In the genomic region with DNA sequence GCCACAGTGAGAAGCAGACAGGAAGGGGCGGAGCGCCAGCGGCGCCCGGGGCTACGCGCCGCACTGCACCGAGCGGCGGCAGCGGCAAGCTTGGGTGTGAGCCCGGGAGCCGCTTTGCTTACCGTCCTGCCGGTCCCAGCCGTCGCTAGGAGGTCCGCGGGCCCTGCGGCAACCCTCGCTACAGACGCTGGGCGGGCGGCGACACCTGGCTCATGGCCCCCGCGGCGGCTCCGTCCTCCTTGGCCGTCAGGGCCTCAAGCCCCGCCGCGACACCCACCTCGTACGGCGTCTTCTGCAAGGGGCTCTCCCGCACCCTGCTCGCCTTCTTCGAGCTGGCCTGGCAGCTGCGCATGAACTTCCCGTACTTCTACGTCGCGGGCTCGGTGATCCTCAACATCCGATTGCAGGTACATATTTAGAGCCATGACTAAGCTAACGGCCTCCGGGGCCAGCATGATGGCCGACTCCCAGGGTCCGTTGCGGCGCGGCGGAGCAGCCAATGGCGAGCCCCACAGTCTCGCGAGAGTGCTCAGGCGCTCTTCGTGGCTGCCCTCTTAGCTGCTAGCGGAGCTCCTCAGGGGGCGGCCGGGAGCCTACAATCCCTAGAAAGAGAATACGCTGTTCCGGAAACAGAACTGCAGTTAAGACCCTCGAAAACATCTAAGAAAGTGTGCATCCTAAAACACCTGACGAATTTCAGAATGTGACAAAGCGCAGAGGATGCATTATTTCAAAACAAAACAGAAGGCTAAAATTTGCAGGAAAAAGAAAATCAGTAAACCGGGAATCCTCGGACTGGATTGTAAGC, we compare ENCODE assay signal across 1 cellular context.
TF ChIP-seq lines count a peak whose summit lies in the region.

A gene (plus strand): TSS at position 50 of the 808 bp plus-strand sequence. CDS start 163 bp downstream, at position 213.

TF ChIP-seq in HepG2, 621 proteins besides CTCF, POLR2A, EP300 and RAD21 (continued from another document and continues in another):
- TF ChIP-seq, protein P1, sequence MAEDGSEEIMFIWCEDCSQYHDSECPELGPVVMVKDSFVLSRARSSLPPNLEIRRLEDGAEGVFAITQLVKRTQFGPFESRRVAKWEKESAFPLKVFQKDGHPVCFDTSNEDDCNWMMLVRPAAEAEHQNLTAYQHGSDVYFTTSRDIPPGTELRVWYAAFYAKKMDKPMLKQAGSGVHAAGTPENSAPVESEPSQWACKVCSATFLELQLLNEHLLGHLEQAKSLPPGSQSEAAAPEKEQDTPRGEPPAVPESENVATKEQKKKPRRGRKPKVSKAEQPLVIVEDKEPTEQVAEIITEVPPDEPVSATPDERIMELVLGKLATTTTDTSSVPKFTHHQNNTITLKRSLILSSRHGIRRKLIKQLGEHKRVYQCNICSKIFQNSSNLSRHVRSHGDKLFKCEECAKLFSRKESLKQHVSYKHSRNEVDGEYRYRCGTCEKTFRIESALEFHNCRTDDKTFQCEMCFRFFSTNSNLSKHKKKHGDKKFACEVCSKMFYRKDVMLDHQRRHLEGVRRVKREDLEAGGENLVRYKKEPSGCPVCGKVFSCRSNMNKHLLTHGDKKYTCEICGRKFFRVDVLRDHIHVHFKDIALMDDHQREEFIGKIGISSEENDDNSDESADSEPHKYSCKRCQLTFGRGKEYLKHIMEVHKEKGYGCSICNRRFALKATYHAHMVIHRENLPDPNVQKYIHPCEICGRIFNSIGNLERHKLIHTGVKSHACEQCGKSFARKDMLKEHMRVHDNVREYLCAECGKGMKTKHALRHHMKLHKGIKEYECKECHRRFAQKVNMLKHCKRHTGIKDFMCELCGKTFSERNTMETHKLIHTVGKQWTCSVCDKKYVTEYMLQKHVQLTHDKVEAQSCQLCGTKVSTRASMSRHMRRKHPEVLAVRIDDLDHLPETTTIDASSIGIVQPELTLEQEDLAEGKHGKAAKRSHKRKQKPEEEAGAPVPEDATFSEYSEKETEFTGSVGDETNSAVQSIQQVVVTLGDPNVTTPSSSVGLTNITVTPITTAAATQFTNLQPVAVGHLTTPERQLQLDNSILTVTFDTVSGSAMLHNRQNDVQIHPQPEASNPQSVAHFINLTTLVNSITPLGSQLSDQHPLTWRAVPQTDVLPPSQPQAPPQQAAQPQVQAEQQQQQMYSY (CRISPR knock-in tag; IDR thresholded peaks at IDR 0.05), result no peak
- TF ChIP-seq ZFP36L2 (CRISPR knock-in tag; IDR thresholded peaks at IDR 0.05) (no peak; the same call in 1 of the 2 replicates), TCF12 (IDR thresholded peaks at IDR 0.05) (no peak), TCF12 (CRISPR knock-in tag; IDR thresholded peaks at IDR 0.05) (peak; percentile 46; the same call in 1 of the 2 replicates), TRIM24 (CRISPR knock-in tag; IDR thresholded peaks at IDR 0.05) (no peak), ELF1 (CRISPR knock-in tag; IDR thresholded peaks at IDR 0.05) (no peak), ETV5 (CRISPR knock-in tag; IDR thresholded peaks at IDR 0.05; ENCODE audit: borderline replicate concordance) (no peak; the same call in 1 of the 2 replicates), YEATS2 (CRISPR knock-in tag; IDR thresholded peaks at IDR 0.05; ENCODE audit: borderline replicate concordance) (peak; percentile 96), ZNF224 (CRISPR knock-in tag; IDR thresholded peaks at IDR 0.05) (no peak; the same call in 1 of the 2 replicates), ZNF614 (CRISPR knock-in tag; IDR thresholded peaks at IDR 0.05; ENCODE audit: borderline replicate concordance) (no peak), YEATS4 (CRISPR knock-in tag; IDR thresholded peaks at IDR 0.05; ENCODE audit: borderline replicate concordance) (peak; percentile 89), TBP (CRISPR knock-in tag; IDR thresholded peaks at IDR 0.05) (no peak), ZNF7 (CRISPR knock-in tag; IDR thresholded peaks at IDR 0.05) (no peak; the same call in none of the 2 replicates), WIZ (CRISPR knock-in tag; IDR thresholded peaks at IDR 0.05) (no peak), ZFP36 (IDR thresholded peaks at IDR 0.05; ENCODE audit: borderline replicate concordance, low read depth, low read length, partially characterized antibody) (no peak), SIN3B (IDR thresholded peaks at IDR 0.05; ENCODE audit: low read length) (peak; percentile 31; the same call in 1 of the 2 replicates), CHCHD3 (CRISPR knock-in tag; IDR thresholded peaks at IDR 0.05) (peak; percentile 57; the same call in 1 of the 2 replicates), FOXO1 (CRISPR knock-in tag; IDR thresholded peaks at IDR 0.05) (peak; percentile 18; the same call in 1 of the 2 replicates), ZNF354B (CRISPR knock-in tag; IDR thresholded peaks at IDR 0.05) (no peak), FOXK2 (IDR thresholded peaks at IDR 0.05) (no peak), PHB2 (IDR thresholded peaks at IDR 0.05; ENCODE audit: partially characterized antibody) (no peak), U2AF2 (IDR thresholded peaks at IDR 0.05; ENCODE audit: low read depth, low read length) (no peak), POGZ (CRISPR knock-in tag; IDR thresholded peaks at IDR 0.05) (peak; percentile 97), JUND (CRISPR knock-in tag; IDR thresholded peaks at IDR 0.05) (no peak), KMT2B (CRISPR knock-in tag; IDR thresholded peaks at IDR 0.05) (peak; percentile 98), SNAI1 (CRISPR knock-in tag; IDR thresholded peaks at IDR 0.05; ENCODE audit: borderline replicate concordance) (0 out of 2 replicates have a peak, but pooled peaks have one; percentile 26), SSRP1 (CRISPR knock-in tag; IDR thresholded peaks at IDR 0.05) (no peak), TOPORS (CRISPR knock-in tag; IDR thresholded peaks at IDR 0.05) (no peak; the same call in 1 of the 2 replicates), MXI1 (IDR thresholded peaks at IDR 0.05; ENCODE audit: borderline replicate concordance, low read depth, low read length) (peak; percentile 74; the same call in 1 of the 3 replicates), NCOR1 (IDR thresholded peaks at IDR 0.05; ENCODE audit: borderline replicate concordance, low read length) (peak; percentile 34; the same call in 1 of the 2 replicates), AGO2 (optimal IDR thresholded peaks at IDR 0.05; ENCODE audit: low read depth, low read length) (peak; percentile 88), TBX2 (CRISPR knock-in tag; IDR thresholded peaks at IDR 0.05; ENCODE audit: borderline replicate concordance) (peak; percentile 90), FOXP1 (IDR thresholded peaks at IDR 0.05) (no peak), FOXP1 (CRISPR knock-in tag; IDR thresholded peaks at IDR 0.05) (no peak), SP2 (CRISPR knock-in tag; IDR thresholded peaks at IDR 0.05) (peak; percentile 21; the same call in 1 of the 2 replicates), ZFP1 (CRISPR knock-in tag; IDR thresholded peaks at IDR 0.05) (no peak), NCOA2 (CRISPR knock-in tag; IDR thresholded peaks at IDR 0.05) (peak; percentile 51; the same call in 1 of the 2 replicates), MIXL1 (CRISPR knock-in tag; IDR thresholded peaks at IDR 0.05) (no peak), HNRNPL (IDR thresholded peaks at IDR 0.05; ENCODE audit: low read depth, low read length) (no peak), TSC22D2 (CRISPR knock-in tag; IDR thresholded peaks at IDR 0.05; ENCODE audit: borderline replicate concordance) (peak; percentile 24; the same call in 1 of the 2 replicates), PRMT3 (CRISPR knock-in tag; IDR thresholded peaks at IDR 0.05; ENCODE audit: borderline replicate concordance, low read depth) (no peak), TBX3 (IDR thresholded peaks at IDR 0.05; ENCODE audit: borderline replicate concordance) (peak; percentile 48; the same call in 1 of the 2 replicates), GTF2F1 (IDR thresholded peaks at IDR 0.05; ENCODE audit: low read length) (0 out of 2 replicates have a peak, but pooled peaks have one; percentile 60), KDM2A (CRISPR knock-in tag; IDR thresholded peaks at IDR 0.05; ENCODE audit: borderline replicate concordance, low read depth) (peak; percentile 93)
- TF ChIP-seq, protein P2, sequence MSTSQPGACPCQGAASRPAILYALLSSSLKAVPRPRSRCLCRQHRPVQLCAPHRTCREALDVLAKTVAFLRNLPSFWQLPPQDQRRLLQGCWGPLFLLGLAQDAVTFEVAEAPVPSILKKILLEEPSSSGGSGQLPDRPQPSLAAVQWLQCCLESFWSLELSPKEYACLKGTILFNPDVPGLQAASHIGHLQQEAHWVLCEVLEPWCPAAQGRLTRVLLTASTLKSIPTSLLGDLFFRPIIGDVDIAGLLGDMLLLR (CRISPR knock-in tag; IDR thresholded peaks at IDR 0.05), result peak; percentile 69; the same call in 1 of the 2 replicates
- TF ChIP-seq, protein P3, sequence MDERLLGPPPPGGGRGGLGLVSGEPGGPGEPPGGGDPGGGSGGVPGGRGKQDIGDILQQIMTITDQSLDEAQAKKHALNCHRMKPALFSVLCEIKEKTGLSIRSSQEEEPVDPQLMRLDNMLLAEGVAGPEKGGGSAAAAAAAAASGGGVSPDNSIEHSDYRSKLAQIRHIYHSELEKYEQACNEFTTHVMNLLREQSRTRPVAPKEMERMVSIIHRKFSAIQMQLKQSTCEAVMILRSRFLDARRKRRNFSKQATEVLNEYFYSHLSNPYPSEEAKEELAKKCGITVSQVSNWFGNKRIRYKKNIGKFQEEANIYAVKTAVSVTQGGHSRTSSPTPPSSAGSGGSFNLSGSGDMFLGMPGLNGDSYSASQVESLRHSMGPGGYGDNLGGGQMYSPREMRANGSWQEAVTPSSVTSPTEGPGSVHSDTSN (CRISPR knock-in tag; IDR thresholded peaks at IDR 0.05), result no peak
- TF ChIP-seq, protein P4, sequence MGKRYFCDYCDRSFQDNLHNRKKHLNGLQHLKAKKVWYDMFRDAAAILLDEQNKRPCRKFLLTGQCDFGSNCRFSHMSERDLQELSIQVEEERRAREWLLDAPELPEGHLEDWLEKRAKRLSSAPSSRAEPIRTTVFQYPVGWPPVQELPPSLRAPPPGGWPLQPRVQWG (CRISPR knock-in tag; IDR thresholded peaks at IDR 0.05; ENCODE audit: borderline replicate concordance, low read depth), result no peak
- TF ChIP-seq, protein P5, sequence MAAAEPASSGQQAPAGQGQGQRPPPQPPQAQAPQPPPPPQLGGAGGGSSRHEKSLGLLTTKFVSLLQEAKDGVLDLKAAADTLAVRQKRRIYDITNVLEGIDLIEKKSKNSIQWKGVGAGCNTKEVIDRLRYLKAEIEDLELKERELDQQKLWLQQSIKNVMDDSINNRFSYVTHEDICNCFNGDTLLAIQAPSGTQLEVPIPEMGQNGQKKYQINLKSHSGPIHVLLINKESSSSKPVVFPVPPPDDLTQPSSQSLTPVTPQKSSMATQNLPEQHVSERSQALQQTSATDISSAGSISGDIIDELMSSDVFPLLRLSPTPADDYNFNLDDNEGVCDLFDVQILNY (CRISPR knock-in tag; conservative IDR thresholded peaks at IDR 0.05), result no peak; the same call in 1 of the 2 replicates
- TF ChIP-seq, protein P6, sequence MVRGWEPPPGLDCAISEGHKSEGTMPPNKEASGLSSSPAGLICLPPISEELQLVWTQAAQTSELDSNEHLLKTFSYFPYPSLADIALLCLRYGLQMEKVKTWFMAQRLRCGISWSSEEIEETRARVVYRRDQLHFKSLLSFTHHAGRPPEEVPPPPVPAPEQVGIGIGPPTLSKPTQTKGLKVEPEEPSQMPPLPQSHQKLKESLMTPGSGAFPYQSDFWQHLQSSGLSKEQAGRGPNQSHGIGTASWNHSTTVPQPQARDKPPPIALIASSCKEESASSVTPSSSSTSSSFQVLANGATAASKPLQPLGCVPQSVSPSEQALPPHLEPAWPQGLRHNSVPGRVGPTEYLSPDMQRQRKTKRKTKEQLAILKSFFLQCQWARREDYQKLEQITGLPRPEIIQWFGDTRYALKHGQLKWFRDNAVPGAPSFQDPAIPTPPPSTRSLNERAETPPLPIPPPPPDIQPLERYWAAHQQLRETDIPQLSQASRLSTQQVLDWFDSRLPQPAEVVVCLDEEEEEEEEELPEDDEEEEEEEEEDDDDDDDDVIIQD (CRISPR knock-in tag; IDR thresholded peaks at IDR 0.05; ENCODE audit: low read depth), result peak; percentile 82; the same call in 1 of the 2 replicates
- TF ChIP-seq, protein P7, sequence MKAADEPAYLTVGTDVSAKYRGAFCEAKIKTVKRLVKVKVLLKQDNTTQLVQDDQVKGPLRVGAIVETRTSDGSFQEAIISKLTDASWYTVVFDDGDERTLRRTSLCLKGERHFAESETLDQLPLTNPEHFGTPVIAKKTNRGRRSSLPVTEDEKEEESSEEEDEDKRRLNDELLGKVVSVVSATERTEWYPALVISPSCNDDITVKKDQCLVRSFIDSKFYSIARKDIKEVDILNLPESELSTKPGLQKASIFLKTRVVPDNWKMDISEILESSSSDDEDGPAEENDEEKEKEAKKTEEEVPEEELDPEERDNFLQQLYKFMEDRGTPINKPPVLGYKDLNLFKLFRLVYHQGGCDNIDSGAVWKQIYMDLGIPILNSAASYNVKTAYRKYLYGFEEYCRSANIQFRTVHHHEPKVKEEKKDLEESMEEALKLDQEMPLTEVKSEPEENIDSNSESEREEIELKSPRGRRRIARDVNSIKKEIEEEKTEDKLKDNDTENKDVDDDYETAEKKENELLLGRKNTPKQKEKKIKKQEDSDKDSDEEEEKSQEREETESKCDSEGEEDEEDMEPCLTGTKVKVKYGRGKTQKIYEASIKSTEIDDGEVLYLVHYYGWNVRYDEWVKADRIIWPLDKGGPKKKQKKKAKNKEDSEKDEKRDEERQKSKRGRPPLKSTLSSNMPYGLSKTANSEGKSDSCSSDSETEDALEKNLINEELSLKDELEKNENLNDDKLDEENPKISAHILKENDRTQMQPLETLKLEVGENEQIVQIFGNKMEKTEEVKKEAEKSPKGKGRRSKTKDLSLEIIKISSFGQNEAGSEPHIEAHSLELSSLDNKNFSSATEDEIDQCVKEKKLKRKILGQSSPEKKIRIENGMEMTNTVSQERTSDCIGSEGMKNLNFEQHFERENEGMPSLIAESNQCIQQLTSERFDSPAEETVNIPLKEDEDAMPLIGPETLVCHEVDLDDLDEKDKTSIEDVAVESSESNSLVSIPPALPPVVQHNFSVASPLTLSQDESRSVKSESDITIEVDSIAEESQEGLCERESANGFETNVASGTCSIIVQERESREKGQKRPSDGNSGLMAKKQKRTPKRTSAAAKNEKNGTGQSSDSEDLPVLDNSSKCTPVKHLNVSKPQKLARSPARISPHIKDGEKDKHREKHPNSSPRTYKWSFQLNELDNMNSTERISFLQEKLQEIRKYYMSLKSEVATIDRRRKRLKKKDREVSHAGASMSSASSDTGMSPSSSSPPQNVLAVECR (CRISPR knock-in tag; IDR thresholded peaks at IDR 0.05; ENCODE audit: borderline replicate concordance), result peak; percentile 85; the same call in 1 of the 2 replicates
- TF ChIP-seq, protein P8, sequence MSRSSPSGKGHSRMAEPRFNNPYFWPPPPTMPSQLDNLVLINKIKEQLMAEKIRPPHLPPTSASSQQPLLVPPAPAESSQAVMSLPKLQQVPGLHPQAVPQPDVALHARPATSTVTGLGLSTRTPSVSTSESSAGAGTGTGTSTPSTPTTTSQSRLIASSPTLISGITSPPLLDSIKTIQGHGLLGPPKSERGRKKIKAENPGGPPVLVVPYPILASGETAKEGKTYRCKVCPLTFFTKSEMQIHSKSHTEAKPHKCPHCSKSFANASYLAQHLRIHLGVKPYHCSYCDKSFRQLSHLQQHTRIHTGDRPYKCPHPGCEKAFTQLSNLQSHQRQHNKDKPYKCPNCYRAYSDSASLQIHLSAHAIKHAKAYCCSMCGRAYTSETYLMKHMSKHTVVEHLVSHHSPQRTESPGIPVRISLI (CRISPR knock-in tag; IDR thresholded peaks at IDR 0.05; ENCODE audit: borderline replicate concordance), result no peak
